1 cellular context compared by ENCODE assay signal in genomic region chr7:156780724-156781455, GRCh38.
TF ChIP-seq lines count a peak whose summit lies in the region.

No MANE protein-coding gene starts in this region.

TF ChIP-seq in GM12878, 131 proteins besides CTCF, POLR2A, EP300 and RAD21 (continued from another document and continues in another):
- TF ChIP-seq REST (IDR thresholded peaks at IDR 0.05; ENCODE audit: low read depth, low read length) = no peak
- TF ChIP-seq SREBF2 (IDR thresholded peaks at IDR 0.05; ENCODE audit: low read length) = no peak
- no peak for TF ChIP-seq RBBP5 (conservative IDR thresholded peaks at IDR 0.05)
- TF ChIP-seq MEF2B (IDR thresholded peaks at IDR 0.05; ENCODE audit: partially characterized antibody, poor library complexity, severe bottlenecking) = peak; percentile 86
- TF ChIP-seq TARDBP (IDR thresholded peaks at IDR 0.05; ENCODE audit: borderline replicate concordance) = no peak
- no peak for TF ChIP-seq RFX5 (IDR thresholded peaks at IDR 0.05; ENCODE audit: low read depth, low read length)
- peak; percentile 75 for TF ChIP-seq BCL11A (IDR thresholded peaks at IDR 0.05; ENCODE audit: low read depth, low read length)
- TF ChIP-seq FOXK2 (IDR thresholded peaks at IDR 0.05) = no peak; the same call in 1 of the 2 replicates
- TF ChIP-seq PRDM15 (CRISPR knock-in tag; IDR thresholded peaks at IDR 0.05) = no peak
- peak; percentile 82 for TF ChIP-seq CREM (IDR thresholded peaks at IDR 0.05; ENCODE audit: low read depth)
- 0 out of 2 replicates have a peak, but pooled peaks have one; percentile 47 for TF ChIP-seq STAT3 (IDR thresholded peaks at IDR 0.05; ENCODE audit: low read depth, low read length)
- TF ChIP-seq ETV6 (conservative IDR thresholded peaks at IDR 0.05 in 1 of 2, IDR thresholded peaks at IDR 0.05 in 1 of 2; ENCODE audit: borderline replicate concordance in 1 of 2, low read depth in 1 of 2) = peak in 1 of 2 experiments; percentile 76; a peak in 2 of 4 replicates
- TF ChIP-seq CBFB (IDR thresholded peaks at IDR 0.05; ENCODE audit: low read depth) = no peak
- TF ChIP-seq SUPT20H (IDR thresholded peaks at IDR 0.05; ENCODE audit: borderline replicate concordance, control insufficient read depth, low read depth, low read length) = no peak
- TF ChIP-seq ZBTB4 (CRISPR knock-in tag; IDR thresholded peaks at IDR 0.05) = no peak
- peak; percentile 20 to 41; a peak in 1 of 4 replicates for TF ChIP-seq BHLHE40 (IDR thresholded peaks at IDR 0.05; ENCODE audit: borderline replicate concordance in 1 of 2, low read depth in 2 of 2, low read length in 1 of 2)
- no peak for TF ChIP-seq RB1 (IDR thresholded peaks at IDR 0.05; ENCODE audit: borderline replicate concordance)
- TF ChIP-seq MTA2 (IDR thresholded peaks at IDR 0.05; ENCODE audit: low read depth) = peak; percentile 87
- TF ChIP-seq TBL1XR1 (IDR thresholded peaks at IDR 0.05; ENCODE audit: low read depth, low read length) = peak; percentile 71; the same call in 1 of the 2 replicates
- TF ChIP-seq TCF3 (IDR thresholded peaks at IDR 0.05; ENCODE audit: borderline replicate concordance, insufficient read depth, low read depth, low read length) = no peak
- peak; percentile 71; the same call in 1 of the 2 replicates for TF ChIP-seq PML (IDR thresholded peaks at IDR 0.05; ENCODE audit: low read length)
- no peak for TF ChIP-seq EGR1 (IDR thresholded peaks at IDR 0.05; ENCODE audit: borderline replicate concordance in 1 of 2, low read depth in 2 of 2, low read length in 2 of 2)
- peak; percentile 44; the same call in 1 of the 2 replicates for TF ChIP-seq BMI1 (IDR thresholded peaks at IDR 0.05; ENCODE audit: borderline replicate concordance)
- TF ChIP-seq, protein P1, sequence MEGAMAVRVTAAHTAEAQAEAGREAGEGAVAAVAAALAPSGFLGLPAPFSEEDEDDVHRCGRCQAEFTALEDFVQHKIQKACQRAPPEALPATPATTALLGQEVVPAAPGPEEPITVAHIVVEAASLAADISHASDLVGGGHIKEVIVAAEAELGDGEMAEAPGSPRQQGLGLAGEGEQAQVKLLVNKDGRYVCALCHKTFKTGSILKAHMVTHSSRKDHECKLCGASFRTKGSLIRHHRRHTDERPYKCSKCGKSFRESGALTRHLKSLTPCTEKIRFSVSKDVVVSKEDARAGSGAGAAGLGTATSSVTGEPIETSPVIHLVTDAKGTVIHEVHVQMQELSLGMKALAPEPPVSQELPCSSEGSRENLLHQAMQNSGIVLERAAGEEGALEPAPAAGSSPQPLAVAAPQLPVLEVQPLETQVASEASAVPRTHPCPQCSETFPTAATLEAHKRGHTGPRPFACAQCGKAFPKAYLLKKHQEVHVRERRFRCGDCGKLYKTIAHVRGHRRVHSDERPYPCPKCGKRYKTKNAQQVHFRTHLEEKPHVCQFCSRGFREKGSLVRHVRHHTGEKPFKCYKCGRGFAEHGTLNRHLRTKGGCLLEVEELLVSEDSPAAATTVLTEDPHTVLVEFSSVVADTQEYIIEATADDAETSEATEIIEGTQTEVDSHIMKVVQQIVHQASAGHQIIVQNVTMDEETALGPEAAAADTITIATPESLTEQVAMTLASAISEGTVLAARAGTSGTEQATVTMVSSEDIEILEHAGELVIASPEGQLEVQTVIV (IDR thresholded peaks at IDR 0.05; ENCODE audit: borderline replicate concordance, partially characterized antibody) = no peak
- no peak for TF ChIP-seq POLR2AphosphoS5 (IDR thresholded peaks at IDR 0.05; ENCODE audit: low read length)
- TF ChIP-seq ATF7 (IDR thresholded peaks at IDR 0.05; ENCODE audit: low read depth) = peak; percentile 75
- TF ChIP-seq KAT2A (conservative IDR thresholded peaks at IDR 0.05; ENCODE audit: control insufficient read depth, low read depth, low read length) = no peak
- TF ChIP-seq SMARCA5 (IDR thresholded peaks at IDR 0.05) = 0 out of 2 replicates have a peak, but pooled peaks have one; percentile 29
- TF ChIP-seq, protein P2, sequence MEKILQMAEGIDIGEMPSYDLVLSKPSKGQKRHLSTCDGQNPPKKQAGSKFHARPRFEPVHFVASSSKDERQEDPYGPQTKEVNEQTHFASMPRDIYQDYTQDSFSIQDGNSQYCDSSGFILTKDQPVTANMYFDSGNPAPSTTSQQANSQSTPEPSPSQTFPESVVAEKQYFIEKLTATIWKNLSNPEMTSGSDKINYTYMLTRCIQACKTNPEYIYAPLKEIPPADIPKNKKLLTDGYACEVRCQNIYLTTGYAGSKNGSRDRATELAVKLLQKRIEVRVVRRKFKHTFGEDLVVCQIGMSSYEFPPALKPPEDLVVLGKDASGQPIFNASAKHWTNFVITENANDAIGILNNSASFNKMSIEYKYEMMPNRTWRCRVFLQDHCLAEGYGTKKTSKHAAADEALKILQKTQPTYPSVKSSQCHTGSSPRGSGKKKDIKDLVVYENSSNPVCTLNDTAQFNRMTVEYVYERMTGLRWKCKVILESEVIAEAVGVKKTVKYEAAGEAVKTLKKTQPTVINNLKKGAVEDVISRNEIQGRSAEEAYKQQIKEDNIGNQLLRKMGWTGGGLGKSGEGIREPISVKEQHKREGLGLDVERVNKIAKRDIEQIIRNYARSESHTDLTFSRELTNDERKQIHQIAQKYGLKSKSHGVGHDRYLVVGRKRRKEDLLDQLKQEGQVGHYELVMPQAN (conservative IDR thresholded peaks at IDR 0.05) = no peak
- TF ChIP-seq SUZ12 (IDR thresholded peaks at IDR 0.05; ENCODE audit: unreplicated experiment) = no peak
- no peak for TF ChIP-seq ZNF24 (IDR thresholded peaks at IDR 0.05)
- peak; percentile 82 for TF ChIP-seq JUNB (IDR thresholded peaks at IDR 0.05)
- no peak for TF ChIP-seq KDM1A (IDR thresholded peaks at IDR 0.05; ENCODE audit: borderline replicate concordance)
- peak; percentile 38; the same call in 1 of the 2 replicates for TF ChIP-seq NR2C1 (IDR thresholded peaks at IDR 0.05)
- TF ChIP-seq LARP7 (IDR thresholded peaks at IDR 0.05) = no peak
- no peak for TF ChIP-seq ZNF274 (IDR thresholded peaks at IDR 0.05; ENCODE audit: insufficient read depth, insufficient read length)
- TF ChIP-seq RELA (IDR thresholded peaks at IDR 0.05; ENCODE audit: borderline replicate concordance, partially characterized antibody) = no peak
- TF ChIP-seq SMAD1 (IDR thresholded peaks at IDR 0.05; ENCODE audit: low read depth, partially characterized antibody) = no peak
- TF ChIP-seq CHD4 (IDR thresholded peaks at IDR 0.05) = no peak
- no peak for TF ChIP-seq HDGF (IDR thresholded peaks at IDR 0.05)
- no peak for TF ChIP-seq PAX8 (IDR thresholded peaks at IDR 0.05)
- no peak for TF ChIP-seq CEBPB (IDR thresholded peaks at IDR 0.05; ENCODE audit: borderline replicate concordance in 1 of 2, low read depth in 2 of 2, low read length in 2 of 2)
- no peak for TF ChIP-seq MYC (IDR thresholded peaks at IDR 0.05; ENCODE audit: insufficient read depth, insufficient read length, insufficient replicate concordance, low read length, severe bottlenecking)
- peak; percentile 91 for TF ChIP-seq MEF2A (IDR thresholded peaks at IDR 0.05; ENCODE audit: insufficient read depth, low read depth, low read length)
- TF ChIP-seq, protein P3, sequence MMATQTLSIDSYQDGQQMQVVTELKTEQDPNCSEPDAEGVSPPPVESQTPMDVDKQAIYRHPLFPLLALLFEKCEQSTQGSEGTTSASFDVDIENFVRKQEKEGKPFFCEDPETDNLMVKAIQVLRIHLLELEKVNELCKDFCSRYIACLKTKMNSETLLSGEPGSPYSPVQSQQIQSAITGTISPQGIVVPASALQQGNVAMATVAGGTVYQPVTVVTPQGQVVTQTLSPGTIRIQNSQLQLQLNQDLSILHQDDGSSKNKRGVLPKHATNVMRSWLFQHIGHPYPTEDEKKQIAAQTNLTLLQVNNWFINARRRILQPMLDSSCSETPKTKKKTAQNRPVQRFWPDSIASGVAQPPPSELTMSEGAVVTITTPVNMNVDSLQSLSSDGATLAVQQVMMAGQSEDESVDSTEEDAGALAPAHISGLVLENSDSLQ (IDR thresholded peaks at IDR 0.05) = peak; percentile 70
- TF ChIP-seq NFXL1 (IDR thresholded peaks at IDR 0.05; ENCODE audit: borderline replicate concordance) = no peak
- no peak for TF ChIP-seq ZNF622 (IDR thresholded peaks at IDR 0.05)
- TF ChIP-seq, protein P4, sequence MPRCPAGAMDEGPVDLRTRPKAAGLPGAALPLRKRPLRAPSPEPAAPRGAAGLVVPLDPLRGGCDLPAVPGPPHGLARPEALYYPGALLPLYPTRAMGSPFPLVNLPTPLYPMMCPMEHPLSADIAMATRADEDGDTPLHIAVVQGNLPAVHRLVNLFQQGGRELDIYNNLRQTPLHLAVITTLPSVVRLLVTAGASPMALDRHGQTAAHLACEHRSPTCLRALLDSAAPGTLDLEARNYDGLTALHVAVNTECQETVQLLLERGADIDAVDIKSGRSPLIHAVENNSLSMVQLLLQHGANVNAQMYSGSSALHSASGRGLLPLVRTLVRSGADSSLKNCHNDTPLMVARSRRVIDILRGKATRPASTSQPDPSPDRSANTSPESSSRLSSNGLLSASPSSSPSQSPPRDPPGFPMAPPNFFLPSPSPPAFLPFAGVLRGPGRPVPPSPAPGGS (IDR thresholded peaks at IDR 0.05; ENCODE audit: borderline replicate concordance, insufficient read depth, low read depth, low read length, poor library complexity, severe bottlenecking) = no peak
- TF ChIP-seq CHD2 (IDR thresholded peaks at IDR 0.05; ENCODE audit: borderline replicate concordance, low read depth, low read length) = peak; percentile 47; the same call in 1 of the 2 replicates
- TF ChIP-seq DPF2 (IDR thresholded peaks at IDR 0.05) = peak; percentile 79
- TF ChIP-seq KLF5 (IDR thresholded peaks at IDR 0.05; ENCODE audit: partially characterized antibody) = peak; percentile 65
